Comparison of ENCODE assay signal across 8 cellular contexts in genomic region chr10:133394064-133394663, GRCh38. TPM values are rescaled to one million over a fixed set of nuclear protein-coding genes. Genes with fewer than 3 reads are reported as not detected.
A peak's percentile ranks its signal among the peaks of the same experiment; 100 is the strongest.
DNase-seq lines count a peak whose midpoint lies in the region; ATAC-seq lines count a peak whose summit lies in the region.

Gene MTG1, plus strand, starts transcription at chr10:133394157. Its CDS starts 64 bp downstream, at chr10:133394221.

- H3K4me1 Mint-ChIP-seq in stimulated activated effector memory CD8-positive, alpha-beta T cell treated with anti-CD3 and anti-CD28 coated beads, Interleukin-12 subunit alpha, Interleukin-12 subunit beta, amount 100 ng/mL, for 72 hours, result peaks cover 54% of the 10 kb centered on the region

- H3K36me3 ChIP-seq in HUES48 (ENCODE audit: control insufficient read depth, insufficient read depth, low read length), result peaks cover 32% of the 10 kb centered on the region
- H3K36me3 ChIP-seq in muscle layer of colon (ENCODE audit: insufficient read depth, low read length), result peaks cover 32% of the 10 kb centered on the region

- H3K9ac ChIP-seq in HUES48 (ENCODE audit: low read depth, low read length), result peak within 1 kb of the TSS; percentile 87
- peak within 1 kb of the TSS; percentile 76 for H3K9ac ChIP-seq in muscle layer of colon (ENCODE audit: low read length)

- H3K27me3 ChIP-seq in HUES48 (ENCODE audit: control insufficient read depth, insufficient read depth, low read length) (no peaks in the 10 kb centered on the region), muscle layer of colon (ENCODE audit: control insufficient read depth in 1 of 2, insufficient read depth in 2 of 2, low read length in 2 of 2) (no peaks in the 10 kb centered on the region)

- H3K9me3 ChIP-seq in HUES48 (ENCODE audit: control insufficient read depth, insufficient read depth, low read length) (no peaks in the 10 kb centered on the region), muscle layer of colon (ENCODE audit: low read length) (no peaks in the 10 kb centered on the region)

- ATAC-seq in GM21423 (IDR thresholded peaks at IDR 0.05; ENCODE audit: unreplicated experiment) (peak; percentile 60), esophagus mucosa (peak; percentile 95)
- peak; percentile 79 for ATAC-seq in stimulated activated effector memory CD8-positive, alpha-beta T cell treated with anti-CD3 and anti-CD28 coated beads, Interleukin-12 subunit alpha, Interleukin-12 subunit beta, amount 100 ng/mL, for 72 hours

- H3K27ac ChIP-seq in HUES48 (ENCODE audit: low read depth, low read length) (peak within 1 kb of the TSS; percentile 96), muscle layer of colon (ENCODE audit: low read depth, low read length) (peak within 1 kb of the TSS; percentile 86)

- H3K4me3 ChIP-seq in HUES48 (ENCODE audit: low read depth, low read length) (peak within 1 kb of the TSS; percentile 96), muscle layer of colon (ENCODE audit: low read depth in 1 of 2, low read length in 2 of 2) (peak within 1 kb of the TSS; percentile 78 to 95)

- no peaks in the 10 kb centered on the region for H3K9me3 Mint-ChIP-seq in stimulated activated effector memory CD8-positive, alpha-beta T cell treated with anti-CD3 and anti-CD28 coated beads, Interleukin-12 subunit alpha, Interleukin-12 subunit beta, amount 100 ng/mL, for 72 hours

- DNase-seq in DMS114 treated with DMSO at 0.1 percent for 48 hours (lab: John Stamatoyannopoulos, UW; ENCODE audit: unreplicated experiment), result peak; percentile 76
- peak; percentile 11 for DNase-seq in OCI-M2 (lab: John Stamatoyannopoulos, UW; ENCODE audit: unreplicated experiment)
- peak; percentile 98 for DNase-seq in activated T-cell treated with anti-CD3 and anti-CD28 coated beads, Interleukin-2, amount 50 U/mL, for 48 hours
- peak; percentile 96 to 99 for DNase-seq in stimulated activated effector memory CD8-positive, alpha-beta T cell treated with anti-CD3 and anti-CD28 coated beads, Interleukin-12 subunit alpha, Interleukin-12 subunit beta, amount 100 ng/mL, for 72 hours (ENCODE audit: low spot score in 2 of 2)

- peaks cover 4% of the 10 kb centered on the region; the same call in 1 of the 2 replicates for H3K4me1 ChIP-seq in HUES48 (ENCODE audit: control insufficient read depth, insufficient read depth, low read length)
- no peaks in the 10 kb centered on the region for H3K4me1 ChIP-seq in muscle layer of colon (ENCODE audit: insufficient read depth, low read length)

- peak within 1 kb of the TSS; percentile 96 for H3K27ac Mint-ChIP-seq in stimulated activated effector memory CD8-positive, alpha-beta T cell treated with anti-CD3 and anti-CD28 coated beads, Interleukin-12 subunit alpha, Interleukin-12 subunit beta, amount 100 ng/mL, for 72 hours

- H3K36me3 Mint-ChIP-seq in stimulated activated effector memory CD8-positive, alpha-beta T cell treated with anti-CD3 and anti-CD28 coated beads, Interleukin-12 subunit alpha, Interleukin-12 subunit beta, amount 100 ng/mL, for 72 hours, result peaks cover 58% of the 10 kb centered on the region

- peak within 1 kb of the TSS; percentile 94 for H3K4me3 Mint-ChIP-seq in stimulated activated effector memory CD8-positive, alpha-beta T cell treated with anti-CD3 and anti-CD28 coated beads, Interleukin-12 subunit alpha, Interleukin-12 subunit beta, amount 100 ng/mL, for 72 hours

RNA-seq across cellular contexts. Expression of gene MTG1, which starts in this region (rescaled TPM):
- total RNA-seq in esophagus mucosa, result 35.2 TPM

Comparison
In these comparisons a context has a peak if more than half of its experiments do, and no peak if none do; other contexts are left out.
1. Peak in every context shown above with its lines: DNase-seq, ATAC-seq, H3K4me3 ChIP-seq and H3K27ac ChIP-seq.
2. DNase-seq: peak in every context shown above with its lines; median percentile 98 in activated T-cell treated with anti-CD3 and anti-CD28 coated beads, Interleukin-2, amount 50 U/mL, for 48 hours; 98 in stimulated activated effector memory CD8-positive, alpha-beta T cell treated with anti-CD3 and anti-CD28 coated beads, Interleukin-12 subunit alpha, Interleukin-12 subunit beta, amount 100 ng/mL, for 72 hours; 76 in DMS114 treated with DMSO at 0.1 percent for 48 hours; 11 in OCI-M2.